In the genomic region with DNA sequence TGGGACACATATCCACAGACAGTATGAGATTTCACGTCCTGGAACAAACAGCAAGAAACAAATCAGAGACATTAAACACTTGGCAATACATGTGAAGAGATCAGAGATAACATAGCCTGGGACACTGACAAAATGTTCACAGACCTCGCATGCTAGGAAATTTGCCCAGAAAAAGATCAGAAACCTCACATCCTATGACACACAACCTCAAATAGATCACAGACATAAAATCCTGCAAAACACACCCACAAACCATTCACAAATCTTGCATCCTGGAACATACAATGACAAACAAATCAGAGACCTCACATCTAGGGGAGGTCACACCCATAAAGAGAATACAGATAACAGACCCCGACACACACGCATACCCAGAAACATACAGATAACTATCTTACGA, we compare ENCODE assay signal across 20 cellular contexts. TPM values are rescaled to one million over a fixed set of nuclear protein-coding genes. Genes with fewer than 3 reads are reported as not detected.
DNase-seq lines count a peak whose midpoint lies in the region; ATAC-seq and TF ChIP-seq lines count a peak whose summit lies in the region.
"Had no signal": no experiment of that assay in that cellular context is flagged by ENCODE, and none has a peak within 500 bp of the region (broad histone marks: within the 10 kb centered on the region; RNA-seq: fewer than 3 reads in every experiment).

No MANE protein-coding gene starts in this region.

- 66% methylated on average over 5 of the region's 5 CpGs for WGBS in smooth muscle cell (ENCODE audit: low lambda C conversion rate)

- no peaks in the 10 kb centered on the region for H3K36me3 ChIP-seq in smooth muscle cell (ENCODE audit: low read depth)
- H3K36me3 ChIP-seq: brain microvascular endothelial cell, esophagus muscularis mucosa, HAP-1 had no signal

- no peaks in the 10 kb centered on the region for H3K27me3 Mint-ChIP-seq in activated naive CD4-positive, alpha-beta T cell treated with anti-CD3 and anti-CD28 coated beads, Interleukin-2, amount 10 ng/mL, durations not matched to agents 7 days and 5 days
- H3K27me3 Mint-ChIP-seq in activated CD8-positive, alpha-beta T cell treated with anti-CD3 and anti-CD28 coated beads, Interleukin-2, amount 10 ng/mL, durations not matched to agents 7 days and 5 days (ENCODE audit: low read depth) = no peaks in the 10 kb centered on the region

- H3K27ac ChIP-seq in smooth muscle cell (ENCODE audit: low read depth) = peak overlapping the region; percentile 67
- H3K27ac ChIP-seq: brain microvascular endothelial cell, esophagus muscularis mucosa, testis had no signal

- no peaks in the 10 kb centered on the region for H3K27me3 ChIP-seq in smooth muscle cell (ENCODE audit: low read depth)
- H3K27me3 ChIP-seq: brain microvascular endothelial cell, esophagus muscularis mucosa, testis had no signal

- H3K4me3 Mint-ChIP-seq in activated naive CD4-positive, alpha-beta T cell treated with anti-CD3 and anti-CD28 coated beads, Interleukin-2, amount 10 ng/mL, durations not matched to agents 7 days and 5 days = peak overlapping the region; percentile 8
- no peak overlapping the region for H3K4me3 Mint-ChIP-seq in activated CD8-positive, alpha-beta T cell treated with anti-CD3 and anti-CD28 coated beads, Interleukin-2, amount 10 ng/mL, durations not matched to agents 7 days and 5 days
- H3K4me3 Mint-ChIP-seq: mesothelial cell of epicardium had no signal

- H3F3A ChIP-seq in smooth muscle cell (ENCODE audit: low read depth) = no peaks in the 10 kb centered on the region

- CTCF ChIA-PET in activated naive CD4-positive, alpha-beta T cell treated with anti-CD3 and anti-CD28 coated beads, Interleukin-2, amount 10 ng/mL, durations not matched to agents 7 days and 5 days (lab: Charles Lee) = no interaction called here
- CTCF ChIA-PET in activated CD8-positive, alpha-beta T cell treated with anti-CD3 and anti-CD28 coated beads, Interleukin-2, amount 10 ng/mL, durations not matched to agents 7 days and 5 days (lab: Charles Lee) = no interaction called here

- no peak for ATAC-seq in activated CD8-positive, alpha-beta T cell treated with anti-CD3 and anti-CD28 coated beads, Interleukin-2, amount 10 ng/mL, durations not matched to agents 7 days and 5 days
- ATAC-seq in HG02840 (IDR thresholded peaks at IDR 0.05; ENCODE audit: low FRiP score, unreplicated experiment) (no peak), GM21515 (IDR thresholded peaks at IDR 0.05; ENCODE audit: unreplicated experiment) (no peak)

- H3K4me1 Mint-ChIP-seq in activated naive CD4-positive, alpha-beta T cell treated with anti-CD3 and anti-CD28 coated beads, Interleukin-2, amount 10 ng/mL, durations not matched to agents 7 days and 5 days = peaks cover 84% of the 10 kb centered on the region
- H3K4me1 Mint-ChIP-seq in activated CD8-positive, alpha-beta T cell treated with anti-CD3 and anti-CD28 coated beads, Interleukin-2, amount 10 ng/mL, durations not matched to agents 7 days and 5 days (ENCODE audit: low read depth) = peaks cover 76% of the 10 kb centered on the region
- H3K4me1 Mint-ChIP-seq: mesothelial cell of epicardium had no signal

- H3K4me2 ChIP-seq in smooth muscle cell = no peak overlapping the region

- TF ChIP-seq CTCF in fibroblast of the aortic adventitia (IDR thresholded peaks at IDR 0.05; ENCODE audit: insufficient read depth, low read length) (no peak), smooth muscle cell (IDR thresholded peaks at IDR 0.05; ENCODE audit: borderline replicate concordance, insufficient read depth, poor library complexity, severe bottlenecking) (no peak)

- peaks cover 49% of the 10 kb centered on the region for H3K9me3 Mint-ChIP-seq in activated naive CD4-positive, alpha-beta T cell treated with anti-CD3 and anti-CD28 coated beads, Interleukin-2, amount 10 ng/mL, durations not matched to agents 7 days and 5 days
- no peaks in the 10 kb centered on the region for H3K9me3 Mint-ChIP-seq in activated CD8-positive, alpha-beta T cell treated with anti-CD3 and anti-CD28 coated beads, Interleukin-2, amount 10 ng/mL, durations not matched to agents 7 days and 5 days (ENCODE audit: insufficient read depth)

- peak overlapping the region; percentile 43 for H3K9ac ChIP-seq in smooth muscle cell (ENCODE audit: low read depth)

- no peaks in the 10 kb centered on the region for H3K9me3 ChIP-seq in smooth muscle cell (replicated peaks; ENCODE audit: low read depth)
- H3K9me3 ChIP-seq: esophagus muscularis mucosa, HAP-1, testis had no signal

- no peaks in the 10 kb centered on the region for H3K4me1 ChIP-seq in smooth muscle cell (ENCODE audit: low read depth)
- H3K4me1 ChIP-seq: esophagus muscularis mucosa, HAP-1, testis had no signal

- H3K4me3 ChIP-seq in fibroblast of the aortic adventitia (ENCODE audit: low read depth, low read length) (no peak overlapping the region), smooth muscle cell (no peak overlapping the region)
- H3K4me3 ChIP-seq: esophagus muscularis mucosa, HAP-1, testis had no signal

- no peaks in the 10 kb centered on the region for H3K79me2 ChIP-seq in smooth muscle cell (ENCODE audit: low read depth)

- DNase-seq in activated naive CD4-positive, alpha-beta T cell treated with anti-CD3 and anti-CD28 coated beads, Interleukin-2, amount 10 ng/mL, durations not matched to agents 7 days and 5 days = peak; percentile 21
- DNase-seq in activated naive CD4-positive, alpha-beta T cell treated with Interleukin-2 at 50 U/mL for 16 hours = no peak
- no peak for DNase-seq in activated CD8-positive, alpha-beta T cell treated with anti-CD3 and anti-CD28 coated beads, Interleukin-2, amount 10 ng/mL, durations not matched to agents 7 days and 5 days
- DNase-seq in fibroblast of the aortic adventitia (ENCODE audit: low read depth) (peak; percentile 37), smooth muscle cell (lab: John Stamatoyannopoulos, UW; ENCODE audit: unreplicated experiment) (no peak)
- no peak for DNase-seq in stimulated activated naive CD4-positive, alpha-beta T cell treated with Interleukin-2 at 50 U/mL for 16 hours (lab: John Stamatoyannopoulos, UW)
- DNase-seq: kidney glomerular epithelial cell; NCI-H1694 treated with DMSO at 0.1 percent for 48 hours; NCI-H345; right cardiac atrium; stimulated activated CD4-positive, alpha-beta T cell treated with anti-CD3 and anti-CD28 coated beads, Interleukin-2, amount 100 ng/mL, for 24 hours; testis had no signal

- POLR2A ChIA-PET in activated CD8-positive, alpha-beta T cell treated with anti-CD3 and anti-CD28 coated beads, Interleukin-2, amount 10 ng/mL, durations not matched to agents 7 days and 5 days (lab: Charles Lee) = interaction anchor here (1.5 to 3.6 kb wide), 3 partner anchors 11 to 22 kb away, joined by 3 to 24 read pairs (median 3); a partner anchor contains a TSS

- no peaks in the 10 kb centered on the region for H4K20me1 ChIP-seq in smooth muscle cell (ENCODE audit: low read depth)

- H3K27ac Mint-ChIP-seq in activated naive CD4-positive, alpha-beta T cell treated with anti-CD3 and anti-CD28 coated beads, Interleukin-2, amount 10 ng/mL, durations not matched to agents 7 days and 5 days = peak overlapping the region; percentile 96
- H3K27ac Mint-ChIP-seq in activated CD8-positive, alpha-beta T cell treated with anti-CD3 and anti-CD28 coated beads, Interleukin-2, amount 10 ng/mL, durations not matched to agents 7 days and 5 days = peak overlapping the region; percentile 53
- H3K27ac Mint-ChIP-seq: mesothelial cell of epicardium had no signal

- H3K36me3 Mint-ChIP-seq in activated naive CD4-positive, alpha-beta T cell treated with anti-CD3 and anti-CD28 coated beads, Interleukin-2, amount 10 ng/mL, durations not matched to agents 7 days and 5 days = peaks cover 61% of the 10 kb centered on the region
- H3K36me3 Mint-ChIP-seq in activated CD8-positive, alpha-beta T cell treated with anti-CD3 and anti-CD28 coated beads, Interleukin-2, amount 10 ng/mL, durations not matched to agents 7 days and 5 days (ENCODE audit: low read depth) = peaks cover 58% of the 10 kb centered on the region
- H3K36me3 Mint-ChIP-seq: mesothelial cell of epicardium had no signal

- no peak overlapping the region for H2AFZ ChIP-seq in smooth muscle cell (ENCODE audit: low read depth)

RNA-seq across cellular contexts. Expression of a gene that starts 18.0 kb away (rescaled TPM):
- 10 to 100 TPM; 33.2 to 35.3 TPM for total RNA-seq in activated CD8-positive, alpha-beta T cell treated with anti-CD3 and anti-CD28 coated beads, Interleukin-2, amount 10 ng/mL, durations not matched to agents 7 days and 5 days
- 5.1 and 8.5 TPM in 2 replicates for total RNA-seq in fibroblast of the aortic adventitia (ENCODE audit: low replicate concordance)
- total RNA-seq in smooth muscle cell = 2.6 and 2.7 TPM in 2 replicates
- 5.6 and 7.7 TPM in 2 replicates for polyA plus RNA-seq in smooth muscle cell

RNA-seq across cellular contexts. Expression of a gene that starts 31.0 kb away (rescaled TPM):
- 100 to 1,000 TPM; 134 to 164 TPM for total RNA-seq in activated CD8-positive, alpha-beta T cell treated with anti-CD3 and anti-CD28 coated beads, Interleukin-2, amount 10 ng/mL, durations not matched to agents 7 days and 5 days
- 0.09 TPM in 1 of 2 replicates, not detected in the other for total RNA-seq in fibroblast of the aortic adventitia (ENCODE audit: low replicate concordance)
- 0.54 and 2.5 TPM in 2 replicates for total RNA-seq in smooth muscle cell
- polyA plus RNA-seq in smooth muscle cell = 0.15 and 0.24 TPM in 2 replicates
- total RNA-seq: dermis microvascular lymphatic vessel endothelial cell had no signal

RNA-seq across cellular contexts. Expression of a gene that starts 47.0 kb away (rescaled TPM):
- total RNA-seq in activated CD8-positive, alpha-beta T cell treated with anti-CD3 and anti-CD28 coated beads, Interleukin-2, amount 10 ng/mL, durations not matched to agents 7 days and 5 days = not detected
- total RNA-seq in fibroblast of the aortic adventitia (ENCODE audit: low replicate concordance) (not detected in 2 replicates), smooth muscle cell (not detected in 2 replicates)
- not detected in 2 replicates for polyA plus RNA-seq in smooth muscle cell
- total RNA-seq: dermis microvascular lymphatic vessel endothelial cell, esophagus muscularis mucosa, MCF 10A, mesothelial cell of epicardium, right cardiac atrium, testis had no signal
- polyA plus RNA-seq: right cardiac atrium had no signal

Comparison
In these comparisons a context has a peak if more than half of its experiments do, and no peak if none do; other contexts are left out.
1. DNase-seq: peak in activated naive CD4-positive, alpha-beta T cell treated with anti-CD3 and anti-CD28 coated beads, Interleukin-2, amount 10 ng/mL, durations not matched to agents 7 days and 5 days (single experiment) and fibroblast of the aortic adventitia (single experiment); none in activated naive CD4-positive, alpha-beta T cell treated with Interleukin-2 at 50 U/mL for 16 hours (single experiment), activated CD8-positive, alpha-beta T cell treated with anti-CD3 and anti-CD28 coated beads, Interleukin-2, amount 10 ng/mL, durations not matched to agents 7 days and 5 days (single experiment), smooth muscle cell (single experiment) and stimulated activated naive CD4-positive, alpha-beta T cell treated with Interleukin-2 at 50 U/mL for 16 hours (single experiment).
2. RNA of a gene that starts 31.0 kb away (total RNA-seq): 134 to 164 TPM in activated CD8-positive, alpha-beta T cell treated with anti-CD3 and anti-CD28 coated beads, Interleukin-2, amount 10 ng/mL, durations not matched to agents 7 days and 5 days; 0.54 to 2.5 TPM in smooth muscle cell and 0.09 TPM in fibroblast of the aortic adventitia; every median in the first group is over 10 times any median in the second.